In the genomic region with DNA sequence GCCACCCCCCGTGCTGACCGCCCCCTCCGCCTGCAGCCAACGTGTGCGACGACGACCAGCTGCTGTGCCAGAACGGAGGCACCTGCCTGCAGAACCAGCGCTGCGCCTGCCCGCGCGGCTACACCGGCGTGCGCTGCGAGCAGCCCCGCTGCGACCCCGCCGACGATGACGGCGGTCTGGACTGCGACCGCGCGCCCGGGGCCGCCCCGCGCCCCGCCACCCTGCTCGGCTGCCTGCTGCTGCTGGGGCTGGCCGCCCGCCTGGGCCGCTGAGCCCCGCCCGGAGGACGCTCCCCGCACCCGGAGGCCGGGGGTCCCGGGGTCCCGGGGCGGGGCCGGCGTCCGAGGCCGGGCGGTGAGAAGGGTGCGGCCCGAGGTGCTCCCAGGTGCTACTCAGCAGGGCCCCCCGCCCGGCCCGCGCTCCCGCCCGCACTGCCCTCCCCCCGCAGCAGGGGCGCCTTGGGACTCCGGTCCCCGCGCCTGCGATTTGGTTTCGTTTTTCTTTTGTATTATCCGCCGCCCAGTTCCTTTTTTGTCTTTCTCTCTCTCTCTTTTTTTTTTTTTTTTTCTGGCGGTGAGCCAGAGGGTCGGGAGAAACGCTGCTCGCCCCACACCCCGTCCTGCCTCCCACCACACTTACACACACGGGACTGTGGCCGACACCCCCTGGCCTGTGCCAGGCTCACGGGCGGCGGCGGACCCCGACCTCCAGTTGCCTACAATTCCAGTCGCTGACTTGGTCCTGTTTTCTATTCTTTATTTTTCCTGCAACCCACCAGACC, we compare ENCODE assay signal across 8 cellular contexts.
DNase-seq lines count a peak whose midpoint lies in the region; ATAC-seq, FAIRE-seq and TF ChIP-seq lines count a peak whose summit lies in the region.

No MANE protein-coding gene starts in this region.

- 2% methylated on average over 65 to 81 of the region's 81 CpGs for WGBS in aorta, 2 donors

- H3K27me3 Mint-ChIP-seq in endothelial cell (ENCODE audit: unreplicated experiment) (peaks cover 22% of the 10 kb centered on the region), nephron progenitor cell (ENCODE audit: low read depth, poor library complexity) (peaks cover 35% of the 10 kb centered on the region)

- DNase-seq in activated CD4-positive, alpha-beta T cell treated with anti-CD3 and anti-CD28 coated beads for 4 hours = peak; percentile 53 to 59
- no peak for DNase-seq in endothelial cell (ENCODE audit: low spot score)
- DNase-seq in nephron progenitor cell = peak; percentile 54
- DNase-seq in aorta = peak; percentile 77 to 81
- no peak for DNase-seq in RCC 7860 (ENCODE audit: low spot score)

- H3K36me3 Mint-ChIP-seq in endothelial cell (ENCODE audit: low read depth, unreplicated experiment) = no peaks in the 10 kb centered on the region
- H3K36me3 Mint-ChIP-seq in nephron progenitor cell (ENCODE audit: low read depth) = no peaks in the 10 kb centered on the region

- peaks cover 30% of the 10 kb centered on the region for H3K27me3 ChIP-seq in HUES48 (ENCODE audit: control insufficient read depth, insufficient read depth, low read length)
- no peaks in the 10 kb centered on the region for H3K27me3 ChIP-seq in aorta (ENCODE audit: control insufficient read depth in 1 of 2, insufficient read depth in 2 of 2, low read length in 1 of 2)

- peaks cover 12% of the 10 kb centered on the region; the same call in 1 of the 2 replicates for H3K4me1 ChIP-seq in HUES48 (ENCODE audit: control insufficient read depth, insufficient read depth, low read length)
- no peaks in the 10 kb centered on the region for H3K4me1 ChIP-seq in aorta (ENCODE audit: control insufficient read depth in 1 of 2, insufficient read depth in 2 of 2, low read length in 2 of 2)

- TF ChIP-seq CTCF in endothelial cell (IDR thresholded peaks at IDR 0.05; ENCODE audit: unreplicated experiment) (no peak), nephron progenitor cell (IDR thresholded peaks at IDR 0.05) (no peak)

- ATAC-seq in aorta (ENCODE audit: low FRiP score) = no peak
- no peak for ATAC-seq in GM19452 (IDR thresholded peaks at IDR 0.05; ENCODE audit: unreplicated experiment)

- intact Hi-C loops in aorta (cut with DNase I) = loop anchor here in 1 of 2 donors (10.0 kb wide), 1 partner anchor 167 kb away; a partner anchor contains a TSS

- H3K9me3 ChIP-seq in HUES48 (ENCODE audit: control insufficient read depth, insufficient read depth, low read length) (no peaks in the 10 kb centered on the region), aorta (ENCODE audit: control insufficient read depth, low read length) (no peaks in the 10 kb centered on the region)

- H3K9me3 Mint-ChIP-seq in endothelial cell (ENCODE audit: unreplicated experiment) (no peaks in the 10 kb centered on the region), nephron progenitor cell (no peaks in the 10 kb centered on the region)

- FAIRE-seq in RCC 7860 (lab: Jason Lieb, UNC) = no peak

- H3K4me3 ChIP-seq in GM08714 (ENCODE audit: low read length) (peak overlapping the region; percentile 71), HUES48 (ENCODE audit: low read depth, low read length) (peak overlapping the region; percentile 62), aorta (ENCODE audit: low read length in 2 of 2) (peak overlapping the region; percentile 52 to 62)

- H3K4me3 Mint-ChIP-seq in endothelial cell (ENCODE audit: unreplicated experiment) (peak overlapping the region; percentile 89), nephron progenitor cell (peak overlapping the region; percentile 89)

- H3K9ac ChIP-seq in HUES48 (ENCODE audit: low read depth, low read length) = no peak overlapping the region

- H3K36me3 ChIP-seq in HUES48 (ENCODE audit: control insufficient read depth, insufficient read depth, low read length) = no peaks in the 10 kb centered on the region
- H3K36me3 ChIP-seq in aorta (ENCODE audit: control insufficient read depth in 1 of 2, insufficient read depth in 2 of 2, low read length in 1 of 2) = no peaks in the 10 kb centered on the region

- no peak overlapping the region for H3K27ac ChIP-seq in HUES48 (ENCODE audit: low read depth, low read length)
- no peak overlapping the region for H3K27ac ChIP-seq in aorta (ENCODE audit: low read depth in 1 of 2, low read length in 2 of 2)

- H3K4me1 Mint-ChIP-seq in endothelial cell (ENCODE audit: unreplicated experiment) = peaks cover 5% of the 10 kb centered on the region
- peaks cover 70% of the 10 kb centered on the region for H3K4me1 Mint-ChIP-seq in nephron progenitor cell

- H3K27ac Mint-ChIP-seq in endothelial cell (ENCODE audit: unreplicated experiment) (no peak overlapping the region), nephron progenitor cell (no peak overlapping the region)

Comparison
In these comparisons a context has a peak if more than half of its experiments do, and no peak if none do; other contexts are left out.
1. DNase-seq: peak in activated CD4-positive, alpha-beta T cell treated with anti-CD3 and anti-CD28 coated beads for 4 hours (2 of 2), nephron progenitor cell (single experiment) and aorta (2 of 2); none in endothelial cell (single experiment) and RCC 7860 (single experiment).
2. Peak in every context shown above with its lines, with median percentiles within 50 percentile points of each other: H3K4me3 ChIP-seq.